In genomic region chr17:80742581-80743180, GRCh38 we compare ENCODE assay signal across 14 cellular contexts.
DNase-seq lines count a peak whose midpoint lies in the region; ATAC-seq and TF ChIP-seq lines count a peak whose summit lies in the region.
"Had no signal": no experiment of that assay in that cellular context is flagged by ENCODE, and none has a peak within 500 bp of the region (broad histone marks: within the 10 kb centered on the region; RNA-seq: fewer than 3 reads in every experiment).

No MANE protein-coding gene starts in this region.

- no peak overlapping the region for H4K91ac ChIP-seq in neuronal stem cell (ENCODE audit: low read depth, low read length, poor library complexity)
- no peak overlapping the region for H4K91ac ChIP-seq in mesenchymal stem cell (ENCODE audit: low read length)

- TF ChIP-seq CTCF in HFFc6 (IDR thresholded peaks at IDR 0.05) = no peak

- H2BK15ac ChIP-seq in neuronal stem cell (ENCODE audit: low read length) (no peak overlapping the region), mesenchymal stem cell (ENCODE audit: low read depth, poor library complexity, severe bottlenecking) (no peak overlapping the region)

- H3K27me3 ChIP-seq in neuronal stem cell (ENCODE audit: control insufficient read depth in 3 of 3, insufficient read depth in 3 of 3, low read depth in 1 of 3, low read length in 3 of 3) = no peaks in the 10 kb centered on the region
- no peaks in the 10 kb centered on the region for H3K27me3 ChIP-seq in mesenchymal stem cell (ENCODE audit: control insufficient read depth in 1 of 2, insufficient read depth in 1 of 2, low read length in 2 of 2)
- H3K27me3 ChIP-seq: neutrophil, sigmoid colon, upper lobe of left lung had no signal

- peaks cover 0 to 2% of the 10 kb centered on the region in 2 donors for H3K4me1 ChIP-seq in neuronal stem cell (ENCODE audit: control insufficient read depth in 2 of 2, insufficient read depth in 1 of 2, low read depth in 1 of 2, low read length in 2 of 2)
- peaks cover 4% of the 10 kb centered on the region for H3K4me1 ChIP-seq in mesenchymal stem cell (ENCODE audit: control insufficient read depth, insufficient read depth, low read depth, low read length)

- peaks cover 8 to 14% of the 10 kb centered on the region in 2 donors for H3K9me3 ChIP-seq in neuronal stem cell (replicated peaks in 1 of 2; ENCODE audit: control insufficient read depth in 2 of 2, insufficient read depth in 1 of 2, low read depth in 1 of 2, low read length in 2 of 2)
- peaks cover 4% of the 10 kb centered on the region for H3K9me3 ChIP-seq in mesenchymal stem cell (ENCODE audit: control insufficient read depth, low read length)
- H3K9me3 ChIP-seq: neutrophil, sigmoid colon, upper lobe of left lung had no signal

- H3K79me1 ChIP-seq in neuronal stem cell (ENCODE audit: low read depth, low read length) = peaks cover 4% of the 10 kb centered on the region
- H3K79me1 ChIP-seq in mesenchymal stem cell (replicated peaks; ENCODE audit: low read length, poor library complexity, severe bottlenecking) = peaks cover 34% of the 10 kb centered on the region

- no peak for DNase-seq in activated T-cell treated with anti-CD3 and anti-CD28 coated beads, Interleukin-2, amount 50 U/mL, for 24 hours
- no peak for DNase-seq in activated T-cell treated with anti-CD3 and anti-CD28 coated beads, Interleukin-2, amount 50 U/mL, for 1 hour
- DNase-seq in HFFc6 = no peak
- no peak for DNase-seq in activated naive CD8-positive, alpha-beta T cell treated with anti-CD3 and anti-CD28 coated beads, Interleukin-2, amount 10 ng/mL, durations not matched to agents 7 days and 5 days
- DNase-seq in neuronal stem cell (ENCODE audit: low spot score) = no peak
- no peak for DNase-seq in hypothalamus (lab: John Stamatoyannopoulos, UW)
- no peak for DNase-seq in mesenchymal stem cell
- DNase-seq in NK-92 treated with Interleukin-12 subunit alpha and Interleukin-12 subunit beta, amount 100 ng/mL, for 24 hours (lab: John Stamatoyannopoulos, UW) = no peak
- DNase-seq: activated B cell treated with CpG ODN at 0.5 μM for 24 hours; activated effector memory CD4-positive, alpha-beta T cell treated with Interleukin-2 at 50 U/mL for 16 hours; NCI-H510A; sigmoid colon had no signal

- no peak overlapping the region for H3K23ac ChIP-seq in neuronal stem cell (ENCODE audit: low read depth, low read length, poor library complexity)
- no peak overlapping the region for H3K23ac ChIP-seq in mesenchymal stem cell (ENCODE audit: low read length in 2 of 2)

- H3K4me2 ChIP-seq in neuronal stem cell (ENCODE audit: insufficient read depth, low read length, poor library complexity, severe bottlenecking) = no peak overlapping the region
- no peak overlapping the region for H3K4me2 ChIP-seq in mesenchymal stem cell (ENCODE audit: low read length, poor library complexity, severe bottlenecking)

- H3K36me3 ChIP-seq in neuronal stem cell (replicated peaks in 1 of 2; ENCODE audit: control insufficient read depth in 2 of 2, insufficient read depth in 2 of 2, low read length in 2 of 2) (peaks cover 12 to 16% of the 10 kb centered on the region in 2 donors), mesenchymal stem cell (ENCODE audit: control insufficient read depth in 1 of 2, insufficient read depth in 2 of 2, low read depth in 1 of 2, low read length in 2 of 2) (peaks cover 15 to 26% of the 10 kb centered on the region in 2 experiments)
- H3K36me3 ChIP-seq: neutrophil, sigmoid colon, upper lobe of left lung had no signal

- H3K4me3 ChIP-seq in neuronal stem cell (ENCODE audit: low read length in 2 of 2) (no peak overlapping the region), mesenchymal stem cell (ENCODE audit: insufficient read depth in 1 of 2, low read depth in 1 of 2, low read length in 2 of 2) (peak overlapping the region in 1 of 2 experiments; percentile 12)
- H3K4me3 ChIP-seq: sigmoid colon, upper lobe of left lung had no signal

- POLR2A ChIA-PET in activated naive CD8-positive, alpha-beta T cell treated with anti-CD3 and anti-CD28 coated beads, Interleukin-2, amount 10 ng/mL, durations not matched to agents 7 days and 5 days (lab: Charles Lee) = interaction anchor here (1.0 to 1.2 kb wide), 2 partner anchors 32 to 77 kb away, joined by 3 read pairs; no protein-coding TSS in a partner anchor

- no peak overlapping the region for H2BK120ac ChIP-seq in neuronal stem cell (ENCODE audit: low read depth, low read length)
- H2BK120ac ChIP-seq in mesenchymal stem cell (ENCODE audit: low read depth, low read length) = no peak overlapping the region

- WGBS in neuronal stem cell (ENCODE audit: extremely low coverage in 2 of 2, insufficient read length in 2 of 2, insufficient replicate concordance in 1 of 2), 2 donors = no CpG with 5 or more reads among the region's 7 CpGs
- 73% methylated on average over 6 of the region's 7 CpGs for WGBS in mesenchymal stem cell

- peak; percentile 6 for ATAC-seq in activated naive CD8-positive, alpha-beta T cell treated with anti-CD3 and anti-CD28 coated beads, Interleukin-2, amount 10 ng/mL, durations not matched to agents 7 days and 5 days (ENCODE audit: low read depth)

- no peaks in the 10 kb centered on the region for H3K9me3 Mint-ChIP-seq in activated T-cell treated with anti-CD3 and anti-CD28 coated beads, Interleukin-2, amount 50 U/mL, for 24 hours
- H3K9me3 Mint-ChIP-seq in HFFc6 = no peaks in the 10 kb centered on the region
- peaks cover 2% of the 10 kb centered on the region for H3K9me3 Mint-ChIP-seq in activated naive CD8-positive, alpha-beta T cell treated with anti-CD3 and anti-CD28 coated beads, Interleukin-2, amount 10 ng/mL, durations not matched to agents 7 days and 5 days
- H3K9me3 Mint-ChIP-seq: activated B cell treated with CpG ODN at 0.5 μM for 24 hours had no signal

- peak overlapping the region; percentile 53 for H3K27ac Mint-ChIP-seq in activated T-cell treated with anti-CD3 and anti-CD28 coated beads, Interleukin-2, amount 50 U/mL, for 24 hours
- peak overlapping the region; percentile 1; the same call in 1 of the 2 replicates for H3K27ac Mint-ChIP-seq in HFFc6
- peak overlapping the region; percentile 85 for H3K27ac Mint-ChIP-seq in activated naive CD8-positive, alpha-beta T cell treated with anti-CD3 and anti-CD28 coated beads, Interleukin-2, amount 10 ng/mL, durations not matched to agents 7 days and 5 days
- H3K27ac Mint-ChIP-seq: activated B cell treated with CpG ODN at 0.5 μM for 24 hours had no signal

- H4K8ac ChIP-seq in neuronal stem cell (ENCODE audit: low read depth, low read length) (no peak overlapping the region), mesenchymal stem cell (ENCODE audit: low read length) (no peak overlapping the region)

- H2AFZ ChIP-seq in neuronal stem cell (ENCODE audit: low read length) = no peak overlapping the region
- H2AFZ ChIP-seq in mesenchymal stem cell (ENCODE audit: low read depth, low read length) = no peak overlapping the region

- no peak overlapping the region for H2BK5ac ChIP-seq in neuronal stem cell (ENCODE audit: low read length)
- no peak overlapping the region for H2BK5ac ChIP-seq in mesenchymal stem cell (ENCODE audit: low read depth, low read length, poor library complexity, severe bottlenecking)

- H3K27ac ChIP-seq in neuronal stem cell (replicated peaks; ENCODE audit: low read length) (peak overlapping the region; percentile 16), mesenchymal stem cell (ENCODE audit: low read length, poor library complexity, severe bottlenecking) (no peak overlapping the region)
- H3K27ac ChIP-seq: neutrophil, sigmoid colon, upper lobe of left lung had no signal

- H3K36me3 Mint-ChIP-seq in activated T-cell treated with anti-CD3 and anti-CD28 coated beads, Interleukin-2, amount 50 U/mL, for 24 hours (ENCODE audit: low read depth) = peaks cover 58% of the 10 kb centered on the region
- H3K36me3 Mint-ChIP-seq in HFFc6 (ENCODE audit: low read depth) = peaks cover 46% of the 10 kb centered on the region
- peaks cover 42% of the 10 kb centered on the region for H3K36me3 Mint-ChIP-seq in activated naive CD8-positive, alpha-beta T cell treated with anti-CD3 and anti-CD28 coated beads, Interleukin-2, amount 10 ng/mL, durations not matched to agents 7 days and 5 days

- H3K9ac ChIP-seq in neuronal stem cell (ENCODE audit: low read depth, low read length, poor library complexity) (peak overlapping the region; percentile 45), mesenchymal stem cell (ENCODE audit: low read length) (no peak overlapping the region)

- H3K4ac ChIP-seq in neuronal stem cell (ENCODE audit: low read length) (no peak overlapping the region), mesenchymal stem cell (ENCODE audit: low read depth in 1 of 2, low read length in 2 of 2) (no peak overlapping the region)

- peak overlapping the region; percentile 48 for H3K4me3 Mint-ChIP-seq in activated T-cell treated with anti-CD3 and anti-CD28 coated beads, Interleukin-2, amount 50 U/mL, for 24 hours
- no peak overlapping the region for H3K4me3 Mint-ChIP-seq in HFFc6
- peak overlapping the region; percentile 67 for H3K4me3 Mint-ChIP-seq in activated naive CD8-positive, alpha-beta T cell treated with anti-CD3 and anti-CD28 coated beads, Interleukin-2, amount 10 ng/mL, durations not matched to agents 7 days and 5 days
- H3K4me3 Mint-ChIP-seq: activated B cell treated with CpG ODN at 0.5 μM for 24 hours had no signal

- H3K27me3 Mint-ChIP-seq in activated T-cell treated with anti-CD3 and anti-CD28 coated beads, Interleukin-2, amount 50 U/mL, for 24 hours = no peaks in the 10 kb centered on the region
- peaks cover 1% of the 10 kb centered on the region; the same call in 1 of the 2 replicates for H3K27me3 Mint-ChIP-seq in HFFc6 (ENCODE audit: insufficient read depth)
- H3K27me3 Mint-ChIP-seq in activated naive CD8-positive, alpha-beta T cell treated with anti-CD3 and anti-CD28 coated beads, Interleukin-2, amount 10 ng/mL, durations not matched to agents 7 days and 5 days = no peaks in the 10 kb centered on the region
- H3K27me3 Mint-ChIP-seq: activated B cell treated with CpG ODN at 0.5 μM for 24 hours had no signal

- H3K18ac ChIP-seq in neuronal stem cell (ENCODE audit: low read length) = no peak overlapping the region
- no peak overlapping the region for H3K18ac ChIP-seq in mesenchymal stem cell (ENCODE audit: low read depth in 1 of 2, low read length in 2 of 2)

- H3K4me1 Mint-ChIP-seq in activated T-cell treated with anti-CD3 and anti-CD28 coated beads, Interleukin-2, amount 50 U/mL, for 24 hours (ENCODE audit: low read depth) = peaks cover 58% of the 10 kb centered on the region
- peaks cover 16% of the 10 kb centered on the region for H3K4me1 Mint-ChIP-seq in HFFc6 (ENCODE audit: low read depth)
- H3K4me1 Mint-ChIP-seq in activated naive CD8-positive, alpha-beta T cell treated with anti-CD3 and anti-CD28 coated beads, Interleukin-2, amount 10 ng/mL, durations not matched to agents 7 days and 5 days = peaks cover 38% of the 10 kb centered on the region

- no peak overlapping the region for H2AK5ac ChIP-seq in neuronal stem cell (ENCODE audit: low read depth, low read length)
- H2AK5ac ChIP-seq in mesenchymal stem cell (ENCODE audit: low read length, severe bottlenecking) = no peak overlapping the region

- H3K14ac ChIP-seq in neuronal stem cell (ENCODE audit: low read length) = no peak overlapping the region
- no peak overlapping the region for H3K14ac ChIP-seq in mesenchymal stem cell (ENCODE audit: low read length in 2 of 2)

- H2BK12ac ChIP-seq in neuronal stem cell (ENCODE audit: low read length) (no peak overlapping the region), mesenchymal stem cell (ENCODE audit: low read length in 2 of 2) (no peak overlapping the region)

Comparison
In these comparisons a context has a peak if more than half of its experiments do, and no peak if none do; other contexts are left out.
1. H3K27ac Mint-ChIP-seq: peak in every context shown above with its lines; median percentile 85 in activated naive CD8-positive, alpha-beta T cell treated with anti-CD3 and anti-CD28 coated beads, Interleukin-2, amount 10 ng/mL, durations not matched to agents 7 days and 5 days; 53 in activated T-cell treated with anti-CD3 and anti-CD28 coated beads, Interleukin-2, amount 50 U/mL, for 24 hours; 1 in HFFc6.